ENCODE assay signal across 8 cellular contexts in the genomic region with DNA sequence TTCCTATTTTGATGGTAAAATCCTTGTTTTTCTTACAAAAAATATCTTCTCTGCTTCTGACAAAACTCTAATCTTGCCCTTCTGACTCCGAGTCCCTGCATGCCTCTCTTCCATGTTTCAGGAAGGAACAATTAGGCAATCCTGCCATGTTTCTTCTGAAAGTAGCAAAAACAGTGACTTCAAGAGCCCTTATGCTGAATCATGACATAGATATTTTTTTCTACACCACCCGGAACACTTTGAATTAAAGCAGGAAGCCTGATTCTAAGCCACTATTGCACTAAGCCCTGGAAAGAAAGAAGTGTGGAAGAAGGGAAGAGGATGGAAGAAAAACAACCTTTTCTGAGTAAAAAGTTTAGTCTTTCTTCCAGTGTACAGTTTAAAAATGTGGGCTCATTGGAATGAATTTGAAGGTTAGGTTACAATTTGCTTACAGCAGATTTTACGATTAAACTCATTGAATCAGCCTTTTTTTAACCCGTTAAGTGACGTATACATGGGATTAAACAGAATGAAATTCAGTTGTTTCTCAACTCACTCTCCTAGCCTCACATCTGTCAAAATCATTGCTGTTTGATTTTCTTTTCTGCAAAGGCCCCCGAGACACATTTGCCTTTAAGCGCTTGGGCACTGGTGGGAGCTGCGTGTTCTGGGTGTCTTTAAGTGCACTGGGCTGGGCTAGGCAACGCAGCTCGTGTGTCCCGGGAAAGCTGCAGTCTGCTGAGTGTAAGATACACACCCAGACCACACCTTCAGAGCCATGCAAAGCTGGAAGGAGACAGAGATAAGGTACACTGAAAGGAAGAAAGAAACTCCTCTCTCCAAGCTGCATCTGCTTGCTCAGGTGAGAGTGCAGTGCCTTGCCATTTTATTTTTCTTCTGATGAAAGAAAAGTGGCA.
A peak's percentile ranks its signal among the peaks of the same experiment; 100 is the strongest.
DNase-seq lines count a peak whose midpoint lies in the region; ATAC-seq and TF ChIP-seq lines count a peak whose summit lies in the region.

No MANE protein-coding gene starts in this region.

- no peaks in the 10 kb centered on the region for H3K36me3 ChIP-seq in Loucy (ENCODE audit: insufficient read depth, low read length)
- H3K36me3 ChIP-seq in mucosa of rectum (ENCODE audit: control insufficient read depth in 2 of 2, insufficient read depth in 2 of 2, low read length in 2 of 2), result no peaks in the 10 kb centered on the region

- in situ Hi-C loops in Caki2 (cut with HindIII; ENCODE audit: low pct_unique_long_range_greater_than_20kb, low sequenced_read_pairs), result no loop called here

- ATAC-seq in HG03439 (IDR thresholded peaks at IDR 0.05; ENCODE audit: unreplicated experiment), result no peak
- ATAC-seq in HG03097 (IDR thresholded peaks at IDR 0.05; ENCODE audit: low FRiP score, unreplicated experiment), result no peak

- no peaks in the 10 kb centered on the region for H4K20me1 ChIP-seq in Loucy (ENCODE audit: insufficient read depth, low read length, poor library complexity, severe bottlenecking)

- H3K9ac ChIP-seq in Loucy (ENCODE audit: low read depth, low read length, poor library complexity, severe bottlenecking) (no peak overlapping the region), mucosa of rectum (ENCODE audit: low read depth in 1 of 2, low read length in 2 of 2) (peak overlapping the region; percentile 55 to 61)

- no peaks in the 10 kb centered on the region for H3K9me2 ChIP-seq in Loucy (replicated peaks; ENCODE audit: low read depth, low read length)

- H3K4me3 ChIP-seq in Loucy (ENCODE audit: low read length, poor library complexity, severe bottlenecking), result no peak overlapping the region
- peak overlapping the region; percentile 57 to 72 for H3K4me3 ChIP-seq in mucosa of rectum (ENCODE audit: low read length in 2 of 2)

- no peak for TF ChIP-seq CTCF in Loucy (conservative IDR thresholded peaks at IDR 0.05; ENCODE audit: low read length)

- no peaks in the 10 kb centered on the region for H3K79me2 ChIP-seq in Loucy (ENCODE audit: insufficient read depth, low read length)

- H3F3A ChIP-seq in Loucy (ENCODE audit: low read depth), result no peaks in the 10 kb centered on the region

- H3K27ac ChIP-seq in mucosa of rectum (ENCODE audit: low read depth in 2 of 2, low read length in 2 of 2), result peak overlapping the region; percentile 79 to 88

- H3K27me3 ChIP-seq in Loucy (ENCODE audit: insufficient read depth, low read length, poor library complexity, severe bottlenecking), result no peaks in the 10 kb centered on the region
- H3K27me3 ChIP-seq in mucosa of rectum (ENCODE audit: control insufficient read depth in 2 of 2, insufficient read depth in 2 of 2, low read length in 2 of 2), result no peaks in the 10 kb centered on the region

- H3K9me3 ChIP-seq in Loucy (ENCODE audit: insufficient read depth, low read depth, low read length) (no peaks in the 10 kb centered on the region), mucosa of rectum (ENCODE audit: control insufficient read depth in 2 of 2, low read length in 2 of 2) (no peaks in the 10 kb centered on the region)

- DNase-seq in Caki2 (ENCODE audit: low read depth), result peak; percentile 86
- DNase-seq in central memory CD4-positive, alpha-beta T cell, result peak; percentile 10
- no peak for DNase-seq in activated naive CD4-positive, alpha-beta T cell treated with Interleukin-2 at 50 U/mL for 16 hours
- DNase-seq in stimulated activated naive CD4-positive, alpha-beta T cell (lab: John Stamatoyannopoulos, UW), result no peak

- peak overlapping the region; percentile 45 for H3K4me2 ChIP-seq in Loucy (ENCODE audit: low read depth, low read length, poor library complexity, severe bottlenecking)

- H2AFZ ChIP-seq in Loucy (ENCODE audit: low read length), result peak overlapping the region; percentile 62; the same call in 1 of the 2 replicates

- peaks cover 11% of the 10 kb centered on the region for H3K4me1 ChIP-seq in Loucy (ENCODE audit: insufficient read depth, low read length, poor library complexity, severe bottlenecking)
- H3K4me1 ChIP-seq in mucosa of rectum (ENCODE audit: control insufficient read depth in 2 of 2, insufficient read depth in 2 of 2, low read length in 2 of 2), result peaks cover 22 to 28% of the 10 kb centered on the region in 2 donors

Comparison
In these comparisons a context has a peak if more than half of its experiments do, and no peak if none do; other contexts are left out.
1. DNase-seq: peak in Caki2 (single experiment) and central memory CD4-positive, alpha-beta T cell (single experiment); none in activated naive CD4-positive, alpha-beta T cell treated with Interleukin-2 at 50 U/mL for 16 hours (single experiment) and stimulated activated naive CD4-positive, alpha-beta T cell (0 of 6).